ENCODE assay signal across 9 cellular contexts in genomic region chr3:169764164-169764452, GRCh38. TPM values are rescaled to one million over a fixed set of nuclear protein-coding genes. Genes with fewer than 3 reads are reported as not detected.
DNase-seq lines count a peak whose midpoint lies in the region; ATAC-seq and TF ChIP-seq lines count a peak whose summit lies in the region.
"Had no signal": no experiment of that assay in that cellular context is flagged by ENCODE, and none has a peak within 500 bp of the region (broad histone marks: within the 10 kb centered on the region; RNA-seq: fewer than 3 reads in every experiment).

No MANE protein-coding gene starts in this region.

- intact Hi-C loops in natural killer cell (cut with micrococcal nuclease), result loop anchor here (5.0 kb wide), 1 partner anchor 418 kb away; the partner anchor contains the start of gene PHC3

- no peak for TF ChIP-seq CTCF in natural killer cell (IDR thresholded peaks at IDR 0.05)

- peak overlapping the region; percentile 99 for H3K4me3 Mint-ChIP-seq in natural killer cell

- H3K27ac Mint-ChIP-seq in natural killer cell, result peak overlapping the region; percentile 90 to 92

- H3K27ac ChIP-seq in epithelial cell of prostate, result peak overlapping the region; percentile 91

- ATAC-seq in GM19372 (IDR thresholded peaks at IDR 0.05; ENCODE audit: low read depth, unreplicated experiment) (peak; percentile 39), HG03378 (IDR thresholded peaks at IDR 0.05; ENCODE audit: unreplicated experiment) (peak; percentile 37), natural killer cell (peak; percentile 12 to 47 (median 24))

- H3K27me3 Mint-ChIP-seq in natural killer cell (ENCODE audit: low read depth in 2 of 2), result no peaks in the 10 kb centered on the region

- DNase-seq in CD1c-positive myeloid dendritic cell (ENCODE audit: extremely low spot score) (peak; percentile 88), SK-N-DZ (ENCODE audit: low spot score) (peak; percentile 47), epithelial cell of prostate (ENCODE audit: low read depth, low spot score) (no peak), natural killer cell (no peak), NCI-H510A (lab: John Stamatoyannopoulos, UW) (no peak)
- no peak for DNase-seq in activated CD8-positive, alpha-beta memory T cell treated with anti-CD3 and anti-CD28 coated beads, Interleukin-2, amount 50 U/mL, for 4 hours

- H3K9me3 Mint-ChIP-seq in natural killer cell, result no peaks in the 10 kb centered on the region

- no peaks in the 10 kb centered on the region for H3K36me3 Mint-ChIP-seq in natural killer cell

- H3K4me1 Mint-ChIP-seq in natural killer cell, result peaks cover 28 to 36% of the 10 kb centered on the region in 2 donors

RNA-seq across cellular contexts. Expression of gene TERC, which starts 0.8 kb away (rescaled TPM):
- 1.1 TPM in 1 of 2 replicates, not detected in the other for polyA plus RNA-seq in SK-N-DZ (2014; cell fraction: cytosol; rRNA removed)
- 1.5 and 5.7 TPM in 2 replicates for polyA plus RNA-seq in SK-N-DZ (2014; cell fraction: nucleus; rRNA removed)
- 1 to 10 TPM in 2 of 3 donors, under 1 TPM in 1; 0.92 to 2.7 (median 1.3) TPM for total RNA-seq in natural killer cell

RNA-seq across cellular contexts. Expression of gene ACTRT3, which starts 5.3 kb away (rescaled TPM):
- polyA plus RNA-seq in SK-N-DZ (2014; cell fraction: cytosol; rRNA removed), result 1.5 TPM in 2 replicates
- 0.57 and 0.78 TPM in 2 replicates for polyA plus RNA-seq in SK-N-DZ (2014; cell fraction: nucleus; rRNA removed)
- total RNA-seq in natural killer cell, result under 1 TPM in 1 of 3 donors, not detected in 2; 0.68 TPM

RNA-seq across cellular contexts. Expression of gene MYNN, which starts 9.1 kb away (rescaled TPM):
- polyA plus RNA-seq in SK-N-DZ (2014; cell fraction: cytosol; rRNA removed), result 17.0 and 19.2 TPM in 2 replicates
- polyA plus RNA-seq in SK-N-DZ (2014; cell fraction: nucleus; rRNA removed), result 22.7 and 29.3 TPM in 2 replicates
- total RNA-seq in natural killer cell, result 10 to 100 TPM; 19.5 to 29.9 (median 29.2) TPM

RNA-seq across cellular contexts. Expression of gene LRRIQ4, which starts 48.6 kb away (rescaled TPM):
- polyA plus RNA-seq in SK-N-DZ (2014; cell fraction: cytosol; rRNA removed), result 0.18 TPM in 1 of 2 replicates, not detected in the other
- 0.46 TPM in 1 of 2 replicates, not detected in the other for polyA plus RNA-seq in SK-N-DZ (2014; cell fraction: nucleus; rRNA removed)
- not detected for total RNA-seq in natural killer cell
- total RNA-seq: SK-MEL-5 had no signal

RNA-seq across cellular contexts. Expression of gene LRRC34, which starts 48.6 kb away (rescaled TPM):
- 11.0 and 12.9 TPM in 2 replicates for polyA plus RNA-seq in SK-N-DZ (2014; cell fraction: cytosol; rRNA removed)
- 38.7 and 44.8 TPM in 2 replicates for polyA plus RNA-seq in SK-N-DZ (2014; cell fraction: nucleus; rRNA removed)
- 1 to 10 TPM in 1 of 3 donors, under 1 TPM in 2; 0.45 to 1.0 (median 0.48) TPM for total RNA-seq in natural killer cell

Comparison
In these comparisons a context has a peak if more than half of its experiments do, and no peak if none do; other contexts are left out.
1. DNase-seq: peak in CD1c-positive myeloid dendritic cell (single experiment) and SK-N-DZ (single experiment); none in epithelial cell of prostate (single experiment), natural killer cell (single experiment), NCI-H510A (single experiment) and activated CD8-positive, alpha-beta memory T cell treated with anti-CD3 and anti-CD28 coated beads, Interleukin-2, amount 50 U/mL, for 4 hours (single experiment).
2. Peak in every context shown above with its lines, with median percentiles within 50 percentile points of each other: ATAC-seq.